Comparison of ENCODE assay signal across 19 cellular contexts in the genomic region with DNA sequence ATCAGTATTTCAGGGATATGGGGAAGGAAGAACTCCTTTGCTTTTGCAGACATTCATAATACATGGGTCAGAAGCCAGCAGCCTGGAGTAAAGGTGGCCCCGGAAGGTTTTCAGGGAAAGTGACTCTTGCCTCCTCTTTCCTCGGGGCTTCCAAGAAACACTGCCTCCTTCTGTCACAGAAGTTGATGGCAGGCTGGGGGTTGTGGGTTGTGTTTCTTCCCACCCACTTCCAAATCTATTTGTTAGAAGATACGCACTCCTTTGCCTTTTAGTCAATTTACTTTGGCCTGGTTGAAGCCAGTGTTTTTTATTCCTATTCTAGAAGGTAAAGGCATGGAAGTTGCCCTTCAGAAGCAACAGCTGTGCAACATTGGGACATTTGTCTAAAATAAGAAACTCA. TPM values are rescaled to one million over a fixed set of nuclear protein-coding genes. Genes with fewer than 3 reads are reported as not detected.
DNase-seq lines count a peak whose midpoint lies in the region; ATAC-seq and TF ChIP-seq lines count a peak whose summit lies in the region.
"Had no signal": no experiment of that assay in that cellular context is flagged by ENCODE, and none has a peak within 500 bp of the region (broad histone marks: within the 10 kb centered on the region; RNA-seq: fewer than 3 reads in every experiment).

No MANE protein-coding gene starts in this region.

- H3K4me3 ChIP-seq in GM23338 = no peak overlapping the region
- peak overlapping the region; percentile 61 for H3K4me3 ChIP-seq in SK-N-MC
- H3K4me3 ChIP-seq in thyroid gland (replicated peaks in 1 of 3) = no peak overlapping the region
- H3K4me3 ChIP-seq: GM23248, SJSA1 had no signal

- H3K36me3 ChIP-seq in GM23338 (ENCODE audit: insufficient read depth) (no peaks in the 10 kb centered on the region), SK-N-MC (ENCODE audit: insufficient read depth, low read length) (peaks cover 7% of the 10 kb centered on the region; the same call in 1 of the 2 replicates), thyroid gland (no peaks in the 10 kb centered on the region)
- H3K36me3 ChIP-seq: SJSA1 had no signal

- WGBS in thyroid gland, 2 donors = 79 to 81% methylated on average over 3 of the region's 3 CpGs

- TF ChIP-seq POLR2A in erythroblast (IDR thresholded peaks at IDR 0.05; ENCODE audit: low read length) (no peak), thyroid gland (IDR thresholded peaks at IDR 0.05) (no peak)

- peaks cover 2% of the 10 kb centered on the region; the same call in 1 of the 3 replicates for H3K9me3 Mint-ChIP-seq in GM23338

- TF ChIP-seq CTCF in GM23338 (conservative IDR thresholded peaks at IDR 0.05; ENCODE audit: low read depth in 2 of 2) = peak; percentile 46 to 57
- TF ChIP-seq CTCF in thyroid gland (IDR thresholded peaks at IDR 0.05) = no peak

- no peak overlapping the region for H3K27ac Mint-ChIP-seq in GM23338

- intact Hi-C loops in thyroid gland (cut with DNase I) = no loop called here

- H3K27me3 Mint-ChIP-seq in GM23338 (ENCODE audit: insufficient read depth, low read depth, poor library complexity) = peaks cover 7% of the 10 kb centered on the region

- peaks cover 10% of the 10 kb centered on the region; the same call in 1 of the 2 replicates for H3K9me3 ChIP-seq in SK-N-MC (ENCODE audit: low read depth, low read length)
- H3K9me3 ChIP-seq in thyroid gland = no peaks in the 10 kb centered on the region
- H3K9me3 ChIP-seq: SJSA1 had no signal

- 0 out of 2 replicates have a peak, but pooled peaks cover 7% of the 10 kb centered on the region for H4K20me1 ChIP-seq in GM23338 (replicated peaks; ENCODE audit: insufficient read depth)

- H3K27me3 ChIP-seq in GM23338 (ENCODE audit: insufficient read depth) = no peaks in the 10 kb centered on the region
- no peaks in the 10 kb centered on the region for H3K27me3 ChIP-seq in thyroid gland
- H3K27me3 ChIP-seq: SJSA1 had no signal

- no peaks in the 10 kb centered on the region for H3F3A ChIP-seq in GM23338 (replicated peaks; ENCODE audit: low read depth)

- H3K4me1 ChIP-seq in GM23338 (ENCODE audit: insufficient read depth) (peaks cover 48% of the 10 kb centered on the region), thyroid gland (peaks cover 41 to 67% of the 10 kb centered on the region in 2 donors)
- H3K4me1 ChIP-seq: SJSA1 had no signal

- ATAC-seq in GM23338 (peak; percentile 44), HG03460 (IDR thresholded peaks at IDR 0.05; ENCODE audit: unreplicated experiment) (no peak), GM19351 (IDR thresholded peaks at IDR 0.05; ENCODE audit: unreplicated experiment) (no peak)

- DNase-seq in GM23338 (ENCODE audit: low spot score) (peak; percentile 62), SK-N-MC (ENCODE audit: low read depth, low spot score) (no peak), erythroblast (lab: John Stamatoyannopoulos, UW) (peak; percentile 13 to 28), thyroid gland (no peak), NCI-H1930 (lab: John Stamatoyannopoulos, UW) (no peak)
- DNase-seq: ACHN, AML-193, COR-L47, GM23248, IMR-90, NCI-H1105 treated with DMSO at 0.1 percent for 48 hours, NCI-H187 treated with DMSO at 0.1 percent for 48 hours, NCI-H2171, NCI-H446 treated with DMSO at 0.1 percent for 48 hours, NCI-H748 treated with DMSO at 0.1 percent for 48 hours had no signal

- H3K9me2 ChIP-seq in GM23338 (ENCODE audit: insufficient read depth) = no peaks in the 10 kb centered on the region

- H3K9ac ChIP-seq in SK-N-MC (ENCODE audit: insufficient read length) = peak overlapping the region; percentile 66
- H3K9ac ChIP-seq: GM23248 had no signal

- H3K4me3 Mint-ChIP-seq in GM23338 = no peak overlapping the region

- H3K36me3 Mint-ChIP-seq in GM23338 (ENCODE audit: low read depth) = no peaks in the 10 kb centered on the region

- no peak overlapping the region for H2AFZ ChIP-seq in GM23338
- H2AFZ ChIP-seq: GM23248 had no signal

- H3K27ac ChIP-seq in GM23338 (ENCODE audit: low read depth) (no peak overlapping the region), SK-N-MC (peak overlapping the region; percentile 99), thyroid gland (peak overlapping the region; percentile 71 to 88 (median 85))
- H3K27ac ChIP-seq: GM23248, SJSA1 had no signal

- peaks cover 75% of the 10 kb centered on the region for H3K79me2 ChIP-seq in GM23338 (replicated peaks; ENCODE audit: insufficient read depth)

- no peak overlapping the region for H3K4me2 ChIP-seq in GM23338

- H3K4me1 Mint-ChIP-seq in GM23338 = peaks cover 53% of the 10 kb centered on the region

TF ChIP-seq in GM23338, 12 proteins besides CTCF, POLR2A, EP300 and RAD21:
- TF ChIP-seq EZH2phosphoT487 (IDR thresholded peaks at IDR 0.05; ENCODE audit: unreplicated experiment) = no peak
- no peak for TF ChIP-seq NANOG (IDR thresholded peaks at IDR 0.05; ENCODE audit: borderline replicate concordance)
- TF ChIP-seq ZNF114 (CRISPR knock-in tag; IDR thresholded peaks at IDR 0.05) = no peak
- TF ChIP-seq STAT1 (IDR thresholded peaks at IDR 0.05; ENCODE audit: unreplicated experiment) = no peak
- TF ChIP-seq ZNF331 (CRISPR knock-in tag; IDR thresholded peaks at IDR 0.05; ENCODE audit: low read depth) = no peak
- TF ChIP-seq, protein P1, sequence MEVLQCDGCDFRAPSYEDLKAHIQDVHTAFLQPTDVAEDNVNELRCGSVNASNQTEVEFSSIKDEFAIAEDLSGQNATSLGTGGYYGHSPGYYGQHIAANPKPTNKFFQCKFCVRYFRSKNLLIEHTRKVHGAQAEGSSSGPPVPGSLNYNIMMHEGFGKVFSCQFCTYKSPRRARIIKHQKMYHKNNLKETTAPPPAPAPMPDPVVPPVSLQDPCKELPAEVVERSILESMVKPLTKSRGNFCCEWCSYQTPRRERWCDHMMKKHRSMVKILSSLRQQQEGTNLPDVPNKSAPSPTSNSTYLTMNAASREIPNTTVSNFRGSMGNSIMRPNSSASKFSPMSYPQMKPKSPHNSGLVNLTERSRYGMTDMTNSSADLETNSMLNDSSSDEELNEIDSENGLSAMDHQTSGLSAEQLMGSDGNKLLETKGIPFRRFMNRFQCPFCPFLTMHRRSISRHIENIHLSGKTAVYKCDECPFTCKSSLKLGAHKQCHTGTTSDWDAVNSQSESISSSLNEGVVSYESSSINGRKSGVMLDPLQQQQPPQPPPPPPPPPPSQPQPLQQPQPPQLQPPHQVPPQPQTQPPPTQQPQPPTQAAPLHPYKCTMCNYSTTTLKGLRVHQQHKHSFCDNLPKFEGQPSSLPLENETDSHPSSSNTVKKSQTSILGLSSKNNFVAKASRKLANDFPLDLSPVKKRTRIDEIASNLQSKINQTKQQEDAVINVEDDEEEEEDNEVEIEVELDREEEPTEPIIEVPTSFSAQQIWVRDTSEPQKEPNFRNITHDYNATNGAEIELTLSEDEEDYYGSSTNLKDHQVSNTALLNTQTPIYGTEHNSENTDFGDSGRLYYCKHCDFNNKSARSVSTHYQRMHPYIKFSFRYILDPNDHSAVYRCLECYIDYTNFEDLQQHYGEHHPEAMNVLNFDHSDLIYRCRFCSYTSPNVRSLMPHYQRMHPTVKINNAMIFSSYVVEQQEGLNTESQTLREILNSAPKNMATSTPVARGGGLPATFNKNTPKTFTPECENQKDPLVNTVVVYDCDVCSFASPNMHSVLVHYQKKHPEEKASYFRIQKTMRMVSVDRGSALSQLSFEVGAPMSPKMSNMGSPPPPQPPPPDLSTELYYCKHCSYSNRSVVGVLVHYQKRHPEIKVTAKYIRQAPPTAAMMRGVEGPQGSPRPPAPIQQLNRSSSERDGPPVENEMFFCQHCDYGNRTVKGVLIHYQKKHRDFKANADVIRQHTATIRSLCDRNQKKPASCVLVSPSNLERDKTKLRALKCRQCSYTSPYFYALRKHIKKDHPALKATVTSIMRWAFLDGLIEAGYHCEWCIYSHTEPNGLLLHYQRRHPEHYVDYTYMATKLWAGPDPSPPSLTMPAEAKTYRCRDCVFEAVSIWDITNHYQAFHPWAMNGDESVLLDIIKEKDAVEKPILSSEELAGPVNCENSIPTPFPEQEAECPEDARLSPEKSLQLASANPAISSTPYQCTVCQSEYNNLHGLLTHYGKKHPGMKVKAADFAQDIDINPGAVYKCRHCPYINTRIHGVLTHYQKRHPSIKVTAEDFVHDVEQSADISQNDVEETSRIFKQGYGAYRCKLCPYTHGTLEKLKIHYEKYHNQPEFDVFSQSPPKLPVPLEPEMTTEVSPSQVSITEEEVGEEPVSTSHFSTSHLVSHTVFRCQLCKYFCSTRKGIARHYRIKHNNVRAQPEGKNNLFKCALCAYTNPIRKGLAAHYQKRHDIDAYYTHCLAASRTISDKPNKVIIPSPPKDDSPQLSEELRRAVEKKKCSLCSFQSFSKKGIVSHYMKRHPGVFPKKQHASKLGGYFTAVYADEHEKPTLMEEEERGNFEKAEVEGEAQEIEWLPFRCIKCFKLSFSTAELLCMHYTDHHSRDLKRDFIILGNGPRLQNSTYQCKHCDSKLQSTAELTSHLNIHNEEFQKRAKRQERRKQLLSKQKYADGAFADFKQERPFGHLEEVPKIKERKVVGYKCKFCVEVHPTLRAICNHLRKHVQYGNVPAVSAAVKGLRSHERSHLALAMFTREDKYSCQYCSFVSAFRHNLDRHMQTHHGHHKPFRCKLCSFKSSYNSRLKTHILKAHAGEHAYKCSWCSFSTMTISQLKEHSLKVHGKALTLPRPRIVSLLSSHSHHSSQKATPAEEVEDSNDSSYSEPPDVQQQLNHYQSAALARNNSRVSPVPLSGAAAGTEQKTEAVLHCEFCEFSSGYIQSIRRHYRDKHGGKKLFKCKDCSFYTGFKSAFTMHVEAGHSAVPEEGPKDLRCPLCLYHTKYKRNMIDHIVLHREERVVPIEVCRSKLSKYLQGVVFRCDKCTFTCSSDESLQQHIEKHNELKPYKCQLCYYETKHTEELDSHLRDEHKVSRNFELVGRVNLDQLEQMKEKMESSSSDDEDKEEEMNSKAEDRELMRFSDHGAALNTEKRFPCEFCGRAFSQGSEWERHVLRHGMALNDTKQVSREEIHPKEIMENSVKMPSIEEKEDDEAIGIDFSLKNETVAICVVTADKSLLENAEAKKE (CRISPR knock-in tag; IDR thresholded peaks at IDR 0.05) = no peak
TF ChIP-seq in GM23338: peak in this region for 0.

RNA-seq across cellular contexts. Expression of a gene that starts 19.7 kb away (rescaled TPM):
- 26.8 and 28.4 TPM in 2 replicates for total RNA-seq in GM23338 (2014; rRNA removed; shearing (Covaris generic))
- polyA plus RNA-seq in GM23338 (2016; fragmentation: Nextera tagmentation; extraction: Ambion mirVana) = 8.7 and 9.0 TPM in 2 replicates
- total RNA-seq in thyroid gland = 10 to 100 TPM; 44.1 to 67.4 (median 60.9) TPM
- total RNA-seq: LHCN-M2, SJSA1 had no signal

Comparison
In these comparisons a context has a peak if more than half of its experiments do, and no peak if none do; other contexts are left out.
1. DNase-seq: peak in GM23338 (single experiment) and erythroblast (2 of 2); none in SK-N-MC (single experiment), thyroid gland (0 of 2) and NCI-H1930 (0 of 2).
2. CTCF ChIP-seq: peak in GM23338 (2 of 2); none in thyroid gland (0 of 6).